In the genomic region with DNA sequence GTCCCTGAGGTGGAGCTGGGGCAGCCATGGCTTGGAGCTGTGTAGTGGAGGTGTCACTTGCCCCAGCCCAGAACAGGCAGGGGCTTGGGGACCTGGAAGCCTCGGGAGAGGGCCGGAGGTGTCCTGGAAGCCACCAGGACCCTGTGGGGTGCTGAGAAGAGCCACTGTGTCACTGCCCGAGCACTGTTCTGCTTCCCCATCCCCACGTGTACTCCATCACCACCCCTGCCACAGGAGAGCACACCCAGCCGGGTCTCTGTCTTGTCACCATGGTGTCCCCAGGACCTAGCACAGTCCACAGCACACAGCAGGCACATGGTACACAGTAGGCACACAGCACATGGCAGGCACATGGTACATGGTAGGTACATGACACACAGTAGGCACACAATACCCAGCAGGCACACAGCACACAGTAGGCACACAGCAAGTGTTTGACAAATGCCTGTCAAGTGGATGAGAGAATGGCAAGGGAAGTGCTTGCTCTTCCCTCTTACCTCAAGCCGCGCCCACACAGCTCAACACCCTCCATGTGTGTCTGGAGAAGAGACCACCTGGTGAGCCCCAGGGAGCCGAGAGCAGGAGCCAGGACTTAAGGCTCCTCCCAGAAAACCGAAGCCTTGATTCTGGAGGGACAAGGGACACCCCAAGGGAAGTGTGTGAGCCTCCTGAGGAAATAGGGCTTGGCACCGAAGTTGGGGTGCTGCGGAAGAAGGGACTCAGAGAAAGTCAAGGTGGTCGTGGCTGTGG, we compare ENCODE assay signal across 16 cellular contexts. TPM values are rescaled to one million over a fixed set of nuclear protein-coding genes. Genes with fewer than 3 reads are reported as not detected.
DNase-seq lines count a peak whose midpoint lies in the region; ATAC-seq, FAIRE-seq and TF ChIP-seq lines count a peak whose summit lies in the region.
"Had no signal": no experiment of that assay in that cellular context is flagged by ENCODE, and none has a peak within 500 bp of the region (broad histone marks: within the 10 kb centered on the region; RNA-seq: fewer than 3 reads in every experiment).

No MANE protein-coding gene starts in this region.

- no peak for TF ChIP-seq RAD21 in HepG2 (CRISPR knock-in tag; IDR thresholded peaks at IDR 0.05)

- H3K4me1 Mint-ChIP-seq in MCF 10A (ENCODE audit: insufficient read depth, unreplicated experiment) = peaks cover 20% of the 10 kb centered on the region

- H3K27ac Mint-ChIP-seq in MCF 10A (ENCODE audit: low read depth, unreplicated experiment) = peak overlapping the region; percentile 31

- H3K9ac ChIP-seq in mammary epithelial cell (ENCODE audit: insufficient read depth, low read length) (no peak overlapping the region), HepG2 (ENCODE audit: insufficient read depth, low read depth, low read length) (no peak overlapping the region)

- H3K36me3 Mint-ChIP-seq in MCF 10A (ENCODE audit: insufficient read depth, unreplicated experiment) = no peaks in the 10 kb centered on the region

- no peak overlapping the region for H2AFZ ChIP-seq in mammary epithelial cell (ENCODE audit: low read depth, low read length)
- H2AFZ ChIP-seq in HepG2 (ENCODE audit: low read length) = no peak overlapping the region

- DNase-seq in MCF 10A (ENCODE audit: unreplicated experiment) (no peak), mammary epithelial cell (no peak), HepG2 (ENCODE audit: low spot score) (no peak), GM13976 (ENCODE audit: low spot score) (no peak), dorsolateral prefrontal cortex (no peak)
- peak; percentile 14 to 18 for DNase-seq in activated T-cell treated with anti-CD3 and anti-CD28 coated beads, Interleukin-2, amount 50 U/mL, for 48 hours
- no peak for DNase-seq in stimulated activated CD4-positive, alpha-beta T cell treated with anti-CD3 and anti-CD28 coated beads, Interleukin-1b, Interleukin-23, amount 100 ng/mL, for 48 hours
- DNase-seq: central memory CD4-positive, alpha-beta T cell; EL; esophagus squamous epithelium; lower lobe of right lung; NCI-H1694; NCI-H748 treated with DMSO at 0.1 percent for 48 hours; Right ventricle myocardium superior had no signal

- no peak for TF ChIP-seq CTCF in MCF 10A (IDR thresholded peaks at IDR 0.05; ENCODE audit: unreplicated experiment)
- no peak for TF ChIP-seq CTCF in mammary epithelial cell (conservative IDR thresholded peaks at IDR 0.05 in 1 of 2, IDR thresholded peaks at IDR 0.05 in 1 of 2; ENCODE audit: extremely low read depth in 1 of 2, insufficient read depth in 1 of 2, low read depth in 1 of 2, low read length in 2 of 2)
- no peak for TF ChIP-seq CTCF in HepG2 (CRISPR knock-in tag; IDR thresholded peaks at IDR 0.05)
- no peak for TF ChIP-seq CTCF in GM13976 (IDR thresholded peaks at IDR 0.05; ENCODE audit: borderline replicate concordance, control extremely low read depth, extremely low read depth, insufficient read depth, missing control alignments)
- TF ChIP-seq CTCF in dorsolateral prefrontal cortex (IDR thresholded peaks at IDR 0.05 in 54 of 56, conservative IDR thresholded peaks at IDR 0.05 in 2 of 56; ENCODE audit: low read depth in 1 of 56, partially characterized antibody in 56 of 56) = no peak

- intact Hi-C loops in MCF 10A (cut with micrococcal nuclease) (no loop called here), mammary epithelial cell (cut with micrococcal nuclease) (no loop called here), HepG2 (cut with micrococcal nuclease; ENCODE audit: unreplicated experiment) (no loop called here), dorsolateral prefrontal cortex (cut with DNase I) (no loop called here)

- no peak for FAIRE-seq in HepG2 (lab: Jason Lieb, UNC)

- H3K4me3 Mint-ChIP-seq in MCF 10A (ENCODE audit: unreplicated experiment) = no peak overlapping the region

- no peak overlapping the region for H3K27ac ChIP-seq in mammary epithelial cell (ENCODE audit: insufficient read depth, low read depth, low read length)
- no peak overlapping the region for H3K27ac ChIP-seq in HepG2 (ENCODE audit: extremely low read length, insufficient read depth, low read length)
- H3K27ac ChIP-seq in dorsolateral prefrontal cortex = no peak overlapping the region
- H3K27ac ChIP-seq: esophagus squamous epithelium, lower lobe of right lung had no signal

- no peak overlapping the region for H3K4me2 ChIP-seq in mammary epithelial cell (ENCODE audit: insufficient read depth, low read depth, low read length)
- H3K4me2 ChIP-seq in HepG2 (ENCODE audit: low read depth, low read length) = no peak overlapping the region

- TF ChIP-seq EP300 in HepG2 (IDR thresholded peaks at IDR 0.05; ENCODE audit: low read depth in 2 of 2, low read length in 2 of 2) = no peak
- no peak for TF ChIP-seq EP300 in HepG2 (CRISPR knock-in tag; IDR thresholded peaks at IDR 0.05; ENCODE audit: borderline replicate concordance)

- POLR2A ChIA-PET in MCF 10A (lab: Yijun Ruan, JAX) = no interaction called here
- POLR2A ChIA-PET in HepG2 (lab: Yijun Ruan, JAX) = no interaction called here

- H3K79me2 ChIP-seq in mammary epithelial cell (ENCODE audit: insufficient read depth, low read length) (peaks cover 67% of the 10 kb centered on the region), HepG2 (ENCODE audit: insufficient read depth, low read length) (no peaks in the 10 kb centered on the region)

- peaks cover 16% of the 10 kb centered on the region for H3K4me1 ChIP-seq in mammary epithelial cell (ENCODE audit: insufficient read depth, low read length)
- peaks cover 40% of the 10 kb centered on the region for H3K4me1 ChIP-seq in HepG2 (ENCODE audit: insufficient read depth, low read length)

- ATAC-seq in HepG2 (no peak), GM18517 (IDR thresholded peaks at IDR 0.05; ENCODE audit: unreplicated experiment) (no peak)
- ATAC-seq: lower lobe of right lung had no signal

- 99% methylated on average over 9 of the region's 12 CpGs for WGBS in mammary epithelial cell (ENCODE audit: low coverage, missing lambda C conversion rate)
- WGBS in HepG2 (ENCODE audit: low lambda C conversion rate) = 96% methylated on average over 7 of the region's 12 CpGs

- H3K9me3 ChIP-seq in mammary epithelial cell (replicated peaks; ENCODE audit: insufficient read depth, low read length) = no peaks in the 10 kb centered on the region
- H3K9me3 ChIP-seq in HepG2 (ENCODE audit: low read length) = no peaks in the 10 kb centered on the region
- H3K9me3 ChIP-seq: esophagus squamous epithelium, lower lobe of right lung had no signal

- H3K27me3 ChIP-seq in mammary epithelial cell (ENCODE audit: insufficient read depth, low read length) (no peaks in the 10 kb centered on the region), HepG2 (ENCODE audit: control insufficient read depth in 1 of 2, insufficient read depth in 2 of 2, low read length in 2 of 2) (no peaks in the 10 kb centered on the region), dorsolateral prefrontal cortex (peaks cover 0 to 7% (median 0%) of the 10 kb centered on the region in 45 donors)
- H3K27me3 ChIP-seq: esophagus squamous epithelium had no signal

- H3K36me3 ChIP-seq in mammary epithelial cell (ENCODE audit: insufficient read depth, low read length) (no peaks in the 10 kb centered on the region), HepG2 (replicated peaks in 1 of 2; ENCODE audit: control insufficient read depth in 1 of 2, insufficient read depth in 2 of 2, low read length in 2 of 2) (no peaks in the 10 kb centered on the region)
- H3K36me3 ChIP-seq: lower lobe of right lung had no signal

- H3K9me3 Mint-ChIP-seq in MCF 10A (ENCODE audit: unreplicated experiment) = peaks cover 6% of the 10 kb centered on the region
- H3K9me3 Mint-ChIP-seq: activated T-helper 2 cell treated with anti-CD3 and anti-CD28 coated beads, Interferon-gamma antibody, Interleukin-2, Interleukin-4, amounts not matched to agents 10 μg/mL and 5 μg/mL and 100 μg/mL, durations not matched to agents 14 hours and 24 hours and 36 hours had no signal

- H3K27me3 Mint-ChIP-seq in MCF 10A (ENCODE audit: insufficient read depth, unreplicated experiment) = no peaks in the 10 kb centered on the region

- CTCF ChIA-PET in MCF 10A (lab: Yijun Ruan, JAX) (no interaction called here), mammary epithelial cell (lab: Charles Lee; ENCODE audit: low non-redundant PET) (no interaction called here), HepG2 (lab: Yijun Ruan, JAX; ENCODE audit: low intra/inter-chr PET ratio, low total read pairs) (no interaction called here)

- H4K20me1 ChIP-seq in mammary epithelial cell (ENCODE audit: insufficient read depth, low read length) (no peaks in the 10 kb centered on the region), HepG2 (ENCODE audit: insufficient read depth, low read length) (no peaks in the 10 kb centered on the region)

- BruUV-seq in MCF 10A (replicated peaks; lab: Mats Ljungman, UMichigan) (no TSS peak), mammary epithelial cell (replicated peaks; lab: Mats Ljungman, UMichigan) (no TSS peak), HepG2 (replicated peaks; lab: Mats Ljungman, UMichigan) (no TSS peak)

- dilution Hi-C loops in mammary epithelial cell (cut with HindIII; ENCODE audit: low sequenced_read_pairs) = no loop called here

- H3K4me3 ChIP-seq in mammary epithelial cell (replicated peaks in 1 of 3; ENCODE audit: insufficient read depth in 1 of 3, low read depth in 2 of 3, low read length in 3 of 3) = no peak overlapping the region
- no peak overlapping the region for H3K4me3 ChIP-seq in HepG2 (replicated peaks in 1 of 3; ENCODE audit: insufficient read depth in 1 of 3, low read depth in 2 of 3, low read length in 3 of 3)
- H3K4me3 ChIP-seq in dorsolateral prefrontal cortex = no peak overlapping the region
- H3K4me3 ChIP-seq: esophagus squamous epithelium, lower lobe of right lung had no signal

- TF ChIP-seq POLR2A in HepG2 (IDR thresholded peaks at IDR 0.05; ENCODE audit: insufficient read depth in 1 of 2, low read depth in 2 of 2, low read length in 2 of 2) = no peak

- in situ Hi-C loops in mammary epithelial cell (cut with MboI; ENCODE audit: low sequenced_read_pairs in 2 of 2) = no loop called here
- in situ Hi-C loops in HepG2 (cut with HindIII; ENCODE audit: extremely low pct_ligation_motif_present, low pct_unique_long_range_greater_than_20kb) = no loop called here
- in situ Hi-C loops in GM13976 (cut with MboI; ENCODE audit: low sequenced_read_pairs, unreplicated experiment) = loop anchor here (25.0 kb wide), 1 partner anchor 632 kb away; a partner anchor contains a TSS

RNA-seq across cellular contexts. Expression of a gene that starts 13.3 kb away (rescaled TPM):
- total RNA-seq in MCF 10A (2022) = 31.6 and 31.7 TPM in 2 replicates
- total RNA-seq in mammary epithelial cell = 10 to 100 TPM; 30.7 to 43.3 TPM
- 17.2 TPM for polyA plus RNA-seq in mammary epithelial cell
- 45.9 TPM for polyA minus RNA-seq in mammary epithelial cell
- total RNA-seq in HepG2 (2016; rRNA removed; fragmentation: Illumina TruSeq; extraction: Trizol) = 5.0 TPM in 2 replicates
- 1.4 and 1.7 TPM in 2 replicates for total RNA-seq in HepG2 (2016; cell fraction: cytosol; rRNA removed; fragmentation: Illumina TruSeq; extraction: Trizol; ENCODE audit: low read depth)
- 4.7 TPM in 2 replicates for total RNA-seq in HepG2 (2016; cell fraction: insoluble cytoplasmic fraction; rRNA removed; fragmentation: Illumina TruSeq; extraction: Trizol)
- total RNA-seq in HepG2 (2016; cell fraction: membrane; rRNA removed; fragmentation: Illumina TruSeq; extraction: Trizol) = 1.8 and 2.3 TPM in 2 replicates
- total RNA-seq in HepG2 (2016; cell fraction: nucleus; rRNA removed; fragmentation: Illumina TruSeq; extraction: Trizol) = 5.1 and 6.2 TPM in 2 replicates
- 8.5 and 10.9 TPM in 2 replicates for polyA plus RNA-seq in HepG2 (2011; rRNA removed)
- polyA plus RNA-seq in HepG2 (2011; cell fraction: cytosol; rRNA removed) = 5.1 and 8.0 TPM in 2 replicates
- polyA plus RNA-seq in HepG2 (2011; cell fraction: nucleus; rRNA removed) = 14.4 and 16.4 TPM in 2 replicates
- polyA plus RNA-seq in HepG2 (2012) = 10.8 and 11.5 TPM in 2 replicates
- 0.49 and 0.51 TPM in 2 replicates for polyA plus RNA-seq in HepG2 (2016; cell fraction: cytosol; fragmentation: Illumina TruSeq; extraction: Trizol; ENCODE audit: low read depth)
- 4.2 and 4.7 TPM in 2 replicates for polyA plus RNA-seq in HepG2 (2016; cell fraction: insoluble cytoplasmic fraction; fragmentation: Illumina TruSeq; extraction: Trizol; ENCODE audit: low read depth)
- 1.0 and 1.1 TPM in 2 replicates for polyA plus RNA-seq in HepG2 (2016; cell fraction: membrane; fragmentation: Illumina TruSeq; extraction: Trizol; ENCODE audit: low read depth)
- 4.4 and 5.6 TPM in 2 replicates for polyA plus RNA-seq in HepG2 (2016; cell fraction: nucleus; fragmentation: Illumina TruSeq; extraction: Trizol; ENCODE audit: insufficient read depth, low read depth)
- 10.6 and 20.4 TPM in 2 replicates for polyA minus RNA-seq in HepG2 (2011; rRNA and poly(A)+ RNA removed; ENCODE audit: low replicate concordance)
- polyA minus RNA-seq in HepG2 (2011; cell fraction: cytosol; rRNA and poly(A)+ RNA removed) = 7.3 and 8.8 TPM in 2 replicates
- 19.0 and 19.6 TPM in 2 replicates for polyA minus RNA-seq in HepG2 (2011; cell fraction: nucleus; rRNA and poly(A)+ RNA removed)
- over 10,000 TPM in 20 of 120 experiments, 1,000 to 10,000 TPM in 99, 100 to 1,000 TPM in 1; 632 to 18,605 (median 5,065) TPM for total RNA-seq in dorsolateral prefrontal cortex

Comparison
In these comparisons a context has a peak if more than half of its experiments do, and no peak if none do; other contexts are left out.
1. DNase-seq: peak in activated T-cell treated with anti-CD3 and anti-CD28 coated beads, Interleukin-2, amount 50 U/mL, for 48 hours (2 of 2); none in MCF 10A (single experiment), mammary epithelial cell (single experiment), HepG2 (single experiment), GM13976 (single experiment), dorsolateral prefrontal cortex (0 of 10) and stimulated activated CD4-positive, alpha-beta T cell treated with anti-CD3 and anti-CD28 coated beads, Interleukin-1b, Interleukin-23, amount 100 ng/mL, for 48 hours (single experiment).
2. RNA of a gene that starts 13.3 kb away (total RNA-seq): 632 to 18,605 TPM in dorsolateral prefrontal cortex; 30.7 to 43.3 TPM in mammary epithelial cell, 31.6 to 31.7 TPM in MCF 10A and 1.4 to 6.2 TPM in HepG2; every median in the first group is over 10 times any median in the second.